In genomic region chr3:71089271-71089670, GRCh38 we compare ENCODE assay signal across 1 cellular context.
TF ChIP-seq lines count a peak whose summit lies in the region.

No MANE protein-coding gene starts in this region.

TF ChIP-seq in IMR-90, 13 proteins besides CTCF, POLR2A, EP300 and RAD21:
- TF ChIP-seq MAZ (IDR thresholded peaks at IDR 0.05; ENCODE audit: borderline replicate concordance, low read depth, low read length) = no peak
- TF ChIP-seq CEBPB (IDR thresholded peaks at IDR 0.05; ENCODE audit: low read depth, low read length) = no peak
- TF ChIP-seq RFX5 (IDR thresholded peaks at IDR 0.05; ENCODE audit: low read depth, low read length) = no peak
- no peak for TF ChIP-seq CHD1 (IDR thresholded peaks at IDR 0.05; ENCODE audit: low read depth, low read length)
- no peak for TF ChIP-seq BHLHE40 (IDR thresholded peaks at IDR 0.05; ENCODE audit: low read depth, low read length)
TF ChIP-seq in IMR-90: peak in this region for 0.
